In the genomic region with DNA sequence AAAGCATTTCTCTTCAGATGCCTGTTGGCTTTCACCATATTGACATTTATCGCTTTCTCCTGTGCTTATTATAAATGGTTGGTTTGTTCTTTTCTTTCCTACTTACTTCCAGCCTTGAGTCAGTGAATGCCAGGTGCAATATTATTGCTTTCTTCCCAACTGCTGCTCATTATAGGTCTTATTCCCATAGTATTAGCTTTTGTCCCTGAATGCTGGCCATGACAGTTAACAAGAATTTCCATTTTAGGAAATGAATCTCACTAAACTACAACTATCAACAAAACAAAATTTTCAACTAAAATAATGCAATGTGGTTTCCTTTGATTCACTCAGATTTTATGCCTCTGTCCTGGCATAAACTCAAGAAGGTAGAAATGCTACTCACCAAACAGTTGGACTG, we compare ENCODE assay signal across 27 cellular contexts.
"Had no signal": no experiment of that assay in that cellular context is flagged by ENCODE, and none has a peak within 500 bp of the region (broad histone marks: within the 10 kb centered on the region; RNA-seq: fewer than 3 reads in every experiment).

No MANE protein-coding gene starts in this region.

- H3K4me3 ChIP-seq: K562, Peyer's patch had no signal

- H3K27me3 ChIP-seq: Peyer's patch had no signal

- DNase-seq: activated B cell treated with CpG ODN at 0.5 μM for 24 hours; activated CD4-positive, alpha-beta T cell treated with anti-CD3 and anti-CD28 coated beads for 4 hours; activated CD4-positive, alpha-beta T cell treated with anti-CD3 and anti-CD28 coated beads, Interleukin-2, amount 50 U/mL, for 1 hour; activated CD4-positive, CD25-positive, alpha-beta regulatory T cell treated with anti-CD3 and anti-CD28 coated beads, Interleukin-2, amount 50 U/mL, for 72 hours; activated CD8-positive, alpha-beta memory T cell treated with anti-CD3 and anti-CD28 coated beads, Interleukin-2, amount 50 U/mL, for 4 hours; activated effector memory CD4-positive, alpha-beta T cell treated with Interleukin-2 at 50 U/mL for 16 hours; activated naive CD8-positive, alpha-beta T cell treated with anti-CD3 and anti-CD28 coated beads, Interleukin-2, amount 50 U/mL, for 24 hours; activated T-cell treated with anti-CD3 and anti-CD28 coated beads for 4 hours; central memory CD4-positive, alpha-beta T cell; NCI-H1048; NCI-H146; NCI-H187; NCI-H2029 treated with DMSO at 0.1 percent for 48 hours; NCI-H2107; NCI-H226; NCI-H446 treated with DMSO at 0.1 percent for 48 hours; NK-92 treated with Interleukin-12 subunit alpha and Interleukin-12 subunit beta, amount 100 ng/mL, for 24 hours; Peyer's patch; SIG-M5; T-helper 1 cell; T-helper 9 cell had no signal

- FAIRE-seq: colon had no signal

- H3K4me1 ChIP-seq: Peyer's patch had no signal

- H3K9me3 ChIP-seq: Peyer's patch had no signal

- H3K27ac ChIP-seq: brain microvascular endothelial cell, Peyer's patch, VCaP had no signal

- ATAC-seq: activated naive CD8-positive, alpha-beta T cell treated with anti-CD3 and anti-CD28 coated beads, Interleukin-2, amount 50 U/mL, for 24 hours; PC-3; Right ventricle myocardium inferior had no signal

- H3K36me3 ChIP-seq: brain microvascular endothelial cell had no signal
